10 cellular contexts compared by ENCODE assay signal in the genomic region with DNA sequence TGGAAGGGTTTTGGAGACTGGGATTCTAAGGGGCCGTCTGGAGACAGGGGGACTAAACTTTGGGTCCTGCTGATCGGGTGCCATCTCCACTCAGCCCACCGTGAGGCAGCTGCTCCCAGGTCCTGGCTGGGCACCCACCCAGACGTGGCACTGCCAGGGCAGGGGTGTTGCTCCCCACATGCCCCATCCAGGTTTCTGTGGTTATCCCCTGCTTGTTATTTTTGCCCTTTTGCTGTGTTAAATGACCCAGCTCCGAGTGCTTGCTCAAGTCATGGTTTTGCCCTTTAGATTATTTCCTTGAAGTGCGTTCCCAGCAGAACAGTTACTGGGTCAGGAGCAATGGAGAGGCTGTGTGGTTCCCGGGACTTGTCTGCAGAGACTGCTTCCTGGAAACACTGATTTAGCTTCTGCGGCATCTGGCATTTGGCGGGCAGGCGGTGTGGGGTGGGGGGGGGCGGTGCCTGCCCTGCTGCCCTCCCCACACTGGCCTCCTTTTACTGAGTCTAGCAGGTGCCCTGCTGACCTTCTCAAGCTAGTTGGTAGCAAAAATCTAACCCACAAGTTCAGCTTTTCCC. TPM values are rescaled to one million over a fixed set of nuclear protein-coding genes. Genes with fewer than 3 reads are reported as not detected.
A peak's percentile ranks its signal among the peaks of the same experiment; 100 is the strongest.
DNase-seq lines count a peak whose midpoint lies in the region; ATAC-seq and TF ChIP-seq lines count a peak whose summit lies in the region.
"Had no signal": no experiment of that assay in that cellular context is flagged by ENCODE, and none has a peak within 500 bp of the region (broad histone marks: within the 10 kb centered on the region; RNA-seq: fewer than 3 reads in every experiment).

No MANE protein-coding gene starts in this region.

- peaks cover 24% of the 10 kb centered on the region for H3K4me1 ChIP-seq in CD8-positive, alpha-beta T cell (ENCODE audit: insufficient read depth, low read length)
- H3K4me1 ChIP-seq in psoas muscle, result peaks cover 53% of the 10 kb centered on the region

- POLR2A ChIA-PET in CD8-positive, alpha-beta T cell (lab: Charles Lee), result interaction anchor here (0.6 to 1.7 kb wide), 4 partner anchors 10 to 121 kb away, joined by 3 to 6 read pairs (median 4); partner anchors contain the start of genes HNRNPM and ZNF414

- no peak for DNase-seq in CD8-positive, alpha-beta T cell
- DNase-seq in left ventricle myocardium superior (peak; percentile 74), psoas muscle (peak; percentile 53 to 70), ureter (ENCODE audit: low spot score) (no peak), NCI-H1092 treated with DMSO at 0.1 percent for 48 hours (lab: John Stamatoyannopoulos, UW) (no peak)
- DNase-seq: activated CD4-positive, alpha-beta T cell treated with anti-CD3 and anti-CD28 coated beads for 4 hours; NCI-H2107 had no signal

- H3K36me3 Mint-ChIP-seq in CD8-positive, alpha-beta T cell, result peaks cover 15% of the 10 kb centered on the region
- H3K36me3 Mint-ChIP-seq in activated naive CD8-positive, alpha-beta T cell, result no peaks in the 10 kb centered on the region

- WGBS in psoas muscle, 3 donors, result 7 to 12% (median 7%) methylated on average over 11 of the region's 11 CpGs

- H3K36me3 ChIP-seq in CD8-positive, alpha-beta T cell (ENCODE audit: insufficient read depth, low read length), result no peaks in the 10 kb centered on the region
- no peaks in the 10 kb centered on the region for H3K36me3 ChIP-seq in psoas muscle (ENCODE audit: insufficient read depth in 1 of 2, low read depth in 1 of 2)

- TF ChIP-seq CTCF in CD8-positive, alpha-beta T cell (IDR thresholded peaks at IDR 0.05), result no peak
- TF ChIP-seq CTCF in psoas muscle (IDR thresholded peaks at IDR 0.05), result no peak

- CTCF ChIA-PET in CD8-positive, alpha-beta T cell (lab: Charles Lee), result interaction anchor here (1.5 to 5.6 kb wide), 2 partner anchors 9 to 39 kb away, joined by 3 to 34 read pairs; no protein-coding TSS in a partner anchor

- peak overlapping the region; percentile 40 for H3K4me3 Mint-ChIP-seq in CD8-positive, alpha-beta T cell
- H3K4me3 Mint-ChIP-seq in activated naive CD8-positive, alpha-beta T cell, result peak overlapping the region; percentile 66

- peak overlapping the region; percentile 77 for H3K27ac Mint-ChIP-seq in CD8-positive, alpha-beta T cell
- H3K27ac Mint-ChIP-seq in activated naive CD8-positive, alpha-beta T cell, result no peak overlapping the region

- TF ChIP-seq POLR2A in GM18505 (IDR thresholded peaks at IDR 0.05; ENCODE audit: borderline replicate concordance, extremely low read depth, insufficient read depth, insufficient read length), result no peak

- H3K27ac ChIP-seq in CD8-positive, alpha-beta T cell (ENCODE audit: low read depth, low read length), result no peak overlapping the region
- peak overlapping the region; percentile 89 for H3K27ac ChIP-seq in psoas muscle

- H3K9me3 Mint-ChIP-seq in CD8-positive, alpha-beta T cell, result peaks cover under 1% of the 10 kb centered on the region
- H3K9me3 Mint-ChIP-seq in activated naive CD8-positive, alpha-beta T cell (ENCODE audit: low read depth), result no peaks in the 10 kb centered on the region

- no peaks in the 10 kb centered on the region for H3K27me3 Mint-ChIP-seq in CD8-positive, alpha-beta T cell (ENCODE audit: low read depth)
- no peaks in the 10 kb centered on the region for H3K27me3 Mint-ChIP-seq in activated naive CD8-positive, alpha-beta T cell

- no peaks in the 10 kb centered on the region for H3K9me3 ChIP-seq in CD8-positive, alpha-beta T cell (ENCODE audit: low read length)
- no peaks in the 10 kb centered on the region for H3K9me3 ChIP-seq in psoas muscle

- ATAC-seq in CD8-positive, alpha-beta T cell, result no peak
- peak; percentile 20 for ATAC-seq in left ventricle myocardium superior
- peak; percentile 22 to 43 (median 37) for ATAC-seq in psoas muscle
- ATAC-seq in GM18505 (IDR thresholded peaks at IDR 0.05; ENCODE audit: unreplicated experiment), result no peak
- ATAC-seq in GM18502 (IDR thresholded peaks at IDR 0.05; ENCODE audit: poor library complexity, unreplicated experiment), result no peak

- H3K4me1 Mint-ChIP-seq in CD8-positive, alpha-beta T cell (ENCODE audit: low read depth), result peaks cover 47% of the 10 kb centered on the region
- H3K4me1 Mint-ChIP-seq in activated naive CD8-positive, alpha-beta T cell (ENCODE audit: low read depth), result peaks cover 35% of the 10 kb centered on the region

- intact Hi-C loops in CD8-positive, alpha-beta T cell (cut with DNase I, micrococcal nuclease), result no loop called here
- intact Hi-C loops in left ventricle myocardium superior (cut with micrococcal nuclease), result no loop called here
- intact Hi-C loops in psoas muscle (cut with DNase I), result no loop called here

- H3K27me3 ChIP-seq in CD8-positive, alpha-beta T cell (ENCODE audit: insufficient read depth, low read length), result no peaks in the 10 kb centered on the region
- no peaks in the 10 kb centered on the region for H3K27me3 ChIP-seq in psoas muscle (ENCODE audit: insufficient read depth in 3 of 3, low read length in 2 of 3)

- no peak overlapping the region for H3K4me3 ChIP-seq in CD8-positive, alpha-beta T cell (ENCODE audit: low read depth, low read length)
- H3K4me3 ChIP-seq in psoas muscle, result peak overlapping the region; percentile 47

RNA-seq across cellular contexts. Expression of gene RAB11B, which starts 1.9 kb away (rescaled TPM):
- 10 to 100 TPM; 60.2 to 61.4 TPM for total RNA-seq in CD8-positive, alpha-beta T cell
- total RNA-seq in left ventricle myocardium superior, result 162 TPM
- total RNA-seq in psoas muscle, result 100 to 1,000 TPM in 1 of 4 donors, 10 to 100 TPM in 3; 77.1 to 130 (median 82.2) TPM
- polyA plus RNA-seq in psoas muscle, result 10 to 100 TPM; 43.9 to 59.9 (median 56.9) TPM
- total RNA-seq in ureter, result 133 TPM

RNA-seq across cellular contexts. Expression of gene MARCHF2, which starts 21.0 kb away (rescaled TPM):
- 10 to 100 TPM; 14.5 to 17.5 TPM for total RNA-seq in CD8-positive, alpha-beta T cell
- 97.0 TPM for total RNA-seq in left ventricle myocardium superior
- 10 to 100 TPM; 47.7 to 56.0 (median 52.2) TPM for total RNA-seq in psoas muscle
- 10 to 100 TPM; 32.8 to 55.6 (median 48.9) TPM for polyA plus RNA-seq in psoas muscle
- 41.3 TPM for total RNA-seq in ureter

RNA-seq across cellular contexts. Expression of gene ANGPTL4, which starts 28.1 kb away (rescaled TPM):
- not detected for total RNA-seq in CD8-positive, alpha-beta T cell
- total RNA-seq in left ventricle myocardium superior (11.7 TPM), psoas muscle (100 to 1,000 TPM in 1 of 4 donors, 10 to 100 TPM in 3; 10.7 to 118 (median 44.7) TPM), ureter (13.2 TPM)
- polyA plus RNA-seq in psoas muscle, result 100 to 1,000 TPM in 1 of 3 donors, 10 to 100 TPM in 2; 17.2 to 235 (median 19.1) TPM

RNA-seq across cellular contexts. Expression of gene KANK3, which starts 49.0 kb away (rescaled TPM):
- total RNA-seq in CD8-positive, alpha-beta T cell, result 1 to 10 TPM in 1 of 2 experiments, under 1 TPM in 1; 0.78 to 1.4 TPM
- total RNA-seq in left ventricle myocardium superior, result 22.8 TPM
- 10 to 100 TPM in 2 of 4 donors, 1 to 10 TPM in 2; 7.1 to 14.2 (median 9.7) TPM for total RNA-seq in psoas muscle
- 1 to 10 TPM; 5.1 to 9.4 (median 7.7) TPM for polyA plus RNA-seq in psoas muscle
- 12.8 TPM for total RNA-seq in ureter

RNA-seq across cellular contexts. Expression of gene HNRNPM, which starts 52.7 kb away (rescaled TPM):
- 100 to 1,000 TPM; 268 to 278 TPM for total RNA-seq in CD8-positive, alpha-beta T cell
- 129 TPM for total RNA-seq in left ventricle myocardium superior
- total RNA-seq in psoas muscle, result 10 to 100 TPM; 73.2 to 92.2 (median 84.1) TPM
- 100 to 1,000 TPM in 2 of 3 donors, 10 to 100 TPM in 1; 53.2 to 146 (median 118) TPM for polyA plus RNA-seq in psoas muscle
- total RNA-seq in ureter, result 205 TPM

Comparison
In these comparisons a context has a peak if more than half of its experiments do, and no peak if none do; other contexts are left out.
1. ATAC-seq: peak in left ventricle myocardium superior (single experiment) and psoas muscle (4 of 4); none in CD8-positive, alpha-beta T cell (single experiment), GM18505 (single experiment) and GM18502 (single experiment).
2. DNase-seq: peak in left ventricle myocardium superior (single experiment) and psoas muscle (2 of 2); none in CD8-positive, alpha-beta T cell (0 of 7), ureter (single experiment) and NCI-H1092 treated with DMSO at 0.1 percent for 48 hours (single experiment).
3. RNA of gene ANGPTL4, which starts 28.1 kb away (total RNA-seq): 10.7 to 118 TPM in psoas muscle, 13.2 TPM in ureter (single experiment) and 11.7 TPM in left ventricle myocardium superior (single experiment); not detected in CD8-positive, alpha-beta T cell; every median in the first group is over 10 times any median in the second.